ENCODE assay signal across 1 cellular context in the genomic region with DNA sequence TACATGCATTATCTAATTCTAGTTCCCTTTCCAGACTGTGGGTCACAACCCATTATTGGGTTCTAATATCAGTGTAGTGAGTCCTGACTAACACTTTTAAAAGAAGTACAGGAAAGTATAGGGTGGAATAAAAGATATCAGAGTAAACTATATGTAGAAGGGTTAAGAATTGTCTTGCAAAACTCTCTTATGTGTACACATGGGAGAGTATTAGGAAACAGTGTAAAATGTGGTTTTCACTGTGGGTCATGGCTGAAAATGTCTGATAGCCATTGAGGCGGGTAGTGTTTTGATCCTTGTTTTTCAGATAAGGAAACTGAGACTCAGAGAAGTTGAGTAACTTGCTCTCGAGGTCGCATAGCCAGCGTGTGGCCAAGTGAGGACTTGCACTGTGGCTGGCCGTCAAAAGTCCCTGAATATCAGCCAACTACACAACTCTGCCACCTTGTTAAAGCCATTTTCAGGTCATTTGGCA.
TF ChIP-seq lines count a peak whose summit lies in the region.

No MANE protein-coding gene starts in this region.

TF ChIP-seq in HepG2, 621 proteins besides CTCF, POLR2A, EP300 and RAD21 (continued from another document and continues in another):
- TF ChIP-seq, protein P1, sequence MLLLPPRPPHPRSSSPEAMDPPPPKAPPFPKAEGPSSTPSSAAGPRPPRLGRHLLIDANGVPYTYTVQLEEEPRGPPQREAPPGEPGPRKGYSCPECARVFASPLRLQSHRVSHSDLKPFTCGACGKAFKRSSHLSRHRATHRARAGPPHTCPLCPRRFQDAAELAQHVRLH (CRISPR knock-in tag; IDR thresholded peaks at IDR 0.05; ENCODE audit: borderline replicate concordance, low read depth): peak; percentile 21; the same call in 1 of the 2 replicates
- no peak for TF ChIP-seq ZSCAN21 (CRISPR knock-in tag; IDR thresholded peaks at IDR 0.05; ENCODE audit: borderline replicate concordance)
- no peak for TF ChIP-seq MED13 (CRISPR knock-in tag; IDR thresholded peaks at IDR 0.05)
- no peak; the same call in 1 of the 2 replicates for TF ChIP-seq SAP130 (CRISPR knock-in tag; IDR thresholded peaks at IDR 0.05; ENCODE audit: low read depth)
- TF ChIP-seq ZNF383 (CRISPR knock-in tag; IDR thresholded peaks at IDR 0.05; ENCODE audit: borderline replicate concordance): no peak
- TF ChIP-seq ETV5 (CRISPR knock-in tag; IDR thresholded peaks at IDR 0.05; ENCODE audit: borderline replicate concordance): no peak
- TF ChIP-seq, protein P2, sequence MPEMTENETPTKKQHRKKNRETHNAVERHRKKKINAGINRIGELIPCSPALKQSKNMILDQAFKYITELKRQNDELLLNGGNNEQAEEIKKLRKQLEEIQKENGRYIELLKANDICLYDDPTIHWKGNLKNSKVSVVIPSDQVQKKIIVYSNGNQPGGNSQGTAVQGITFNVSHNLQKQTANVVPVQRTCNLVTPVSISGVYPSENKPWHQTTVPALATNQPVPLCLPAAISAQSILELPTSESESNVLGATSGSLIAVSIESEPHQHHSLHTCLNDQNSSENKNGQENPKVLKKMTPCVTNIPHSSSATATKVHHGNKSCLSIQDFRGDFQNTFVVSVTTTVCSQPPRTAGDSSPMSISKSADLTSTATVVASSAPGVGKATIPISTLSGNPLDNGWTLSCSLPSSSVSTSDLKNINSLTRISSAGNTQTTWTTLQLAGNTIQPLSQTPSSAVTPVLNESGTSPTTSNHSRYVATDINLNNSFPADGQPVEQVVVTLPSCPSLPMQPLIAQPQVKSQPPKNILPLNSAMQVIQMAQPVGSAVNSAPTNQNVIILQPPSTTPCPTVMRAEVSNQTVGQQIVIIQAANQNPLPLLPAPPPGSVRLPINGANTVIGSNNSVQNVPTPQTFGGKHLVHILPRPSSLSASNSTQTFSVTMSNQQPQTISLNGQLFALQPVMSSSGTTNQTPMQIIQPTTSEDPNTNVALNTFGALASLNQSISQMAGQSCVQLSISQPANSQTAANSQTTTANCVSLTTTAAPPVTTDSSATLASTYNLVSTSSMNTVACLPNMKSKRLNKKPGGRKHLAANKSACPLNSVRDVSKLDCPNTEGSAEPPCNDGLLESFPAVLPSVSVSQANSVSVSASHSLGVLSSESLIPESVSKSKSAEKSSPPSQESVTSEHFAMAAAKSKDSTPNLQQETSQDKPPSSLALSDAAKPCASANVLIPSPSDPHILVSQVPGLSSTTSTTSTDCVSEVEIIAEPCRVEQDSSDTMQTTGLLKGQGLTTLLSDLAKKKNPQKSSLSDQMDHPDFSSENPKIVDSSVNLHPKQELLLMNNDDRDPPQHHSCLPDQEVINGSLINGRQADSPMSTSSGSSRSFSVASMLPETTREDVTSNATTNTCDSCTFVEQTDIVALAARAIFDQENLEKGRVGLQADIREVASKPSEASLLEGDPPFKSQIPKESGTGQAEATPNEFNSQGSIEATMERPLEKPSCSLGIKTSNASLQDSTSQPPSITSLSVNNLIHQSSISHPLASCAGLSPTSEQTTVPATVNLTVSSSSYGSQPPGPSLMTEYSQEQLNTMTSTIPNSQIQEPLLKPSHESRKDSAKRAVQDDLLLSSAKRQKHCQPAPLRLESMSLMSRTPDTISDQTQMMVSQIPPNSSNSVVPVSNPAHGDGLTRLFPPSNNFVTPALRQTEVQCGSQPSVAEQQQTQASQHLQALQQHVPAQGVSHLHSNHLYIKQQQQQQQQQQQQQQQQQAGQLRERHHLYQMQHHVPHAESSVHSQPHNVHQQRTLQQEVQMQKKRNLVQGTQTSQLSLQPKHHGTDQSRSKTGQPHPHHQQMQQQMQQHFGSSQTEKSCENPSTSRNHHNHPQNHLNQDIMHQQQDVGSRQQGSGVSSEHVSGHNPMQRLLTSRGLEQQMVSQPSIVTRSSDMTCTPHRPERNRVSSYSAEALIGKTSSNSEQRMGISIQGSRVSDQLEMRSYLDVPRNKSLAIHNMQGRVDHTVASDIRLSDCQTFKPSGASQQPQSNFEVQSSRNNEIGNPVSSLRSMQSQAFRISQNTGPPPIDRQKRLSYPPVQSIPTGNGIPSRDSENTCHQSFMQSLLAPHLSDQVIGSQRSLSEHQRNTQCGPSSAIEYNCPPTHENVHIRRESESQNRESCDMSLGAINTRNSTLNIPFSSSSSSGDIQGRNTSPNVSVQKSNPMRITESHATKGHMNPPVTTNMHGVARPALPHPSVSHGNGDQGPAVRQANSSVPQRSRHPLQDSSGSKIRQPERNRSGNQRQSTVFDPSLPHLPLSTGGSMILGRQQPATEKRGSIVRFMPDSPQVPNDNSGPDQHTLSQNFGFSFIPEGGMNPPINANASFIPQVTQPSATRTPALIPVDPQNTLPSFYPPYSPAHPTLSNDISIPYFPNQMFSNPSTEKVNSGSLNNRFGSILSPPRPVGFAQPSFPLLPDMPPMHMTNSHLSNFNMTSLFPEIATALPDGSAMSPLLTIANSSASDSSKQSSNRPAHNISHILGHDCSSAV (CRISPR knock-in tag; IDR thresholded peaks at IDR 0.05; ENCODE audit: borderline replicate concordance): no peak
- TF ChIP-seq, protein P3, sequence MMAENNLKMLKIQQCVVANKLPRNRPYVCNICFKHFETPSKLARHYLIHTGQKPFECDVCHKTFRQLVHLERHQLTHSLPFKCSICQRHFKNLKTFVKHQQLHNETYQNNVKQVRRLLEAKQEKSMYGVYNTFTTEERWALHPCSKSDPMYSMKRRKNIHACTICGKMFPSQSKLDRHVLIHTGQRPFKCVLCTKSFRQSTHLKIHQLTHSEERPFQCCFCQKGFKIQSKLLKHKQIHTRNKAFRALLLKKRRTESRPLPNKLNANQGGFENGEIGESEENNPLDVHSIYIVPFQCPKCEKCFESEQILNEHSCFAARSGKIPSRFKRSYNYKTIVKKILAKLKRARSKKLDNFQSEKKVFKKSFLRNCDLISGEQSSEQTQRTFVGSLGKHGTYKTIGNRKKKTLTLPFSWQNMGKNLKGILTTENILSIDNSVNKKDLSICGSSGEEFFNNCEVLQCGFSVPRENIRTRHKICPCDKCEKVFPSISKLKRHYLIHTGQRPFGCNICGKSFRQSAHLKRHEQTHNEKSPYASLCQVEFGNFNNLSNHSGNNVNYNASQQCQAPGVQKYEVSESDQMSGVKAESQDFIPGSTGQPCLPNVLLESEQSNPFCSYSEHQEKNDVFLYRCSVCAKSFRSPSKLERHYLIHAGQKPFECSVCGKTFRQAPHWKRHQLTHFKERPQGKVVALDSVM (CRISPR knock-in tag; IDR thresholded peaks at IDR 0.05): no peak
- TF ChIP-seq NFATC3 (CRISPR knock-in tag; IDR thresholded peaks at IDR 0.05): no peak
- TF ChIP-seq ZSCAN22 (CRISPR knock-in tag; IDR thresholded peaks at IDR 0.05): no peak
- TF ChIP-seq CENPX (CRISPR knock-in tag; IDR thresholded peaks at IDR 0.05): no peak
- TF ChIP-seq CHD4 (IDR thresholded peaks at IDR 0.05; ENCODE audit: borderline replicate concordance, low read length): 0 out of 2 replicates have a peak, but pooled peaks have one; percentile 53
- TF ChIP-seq, protein P4, sequence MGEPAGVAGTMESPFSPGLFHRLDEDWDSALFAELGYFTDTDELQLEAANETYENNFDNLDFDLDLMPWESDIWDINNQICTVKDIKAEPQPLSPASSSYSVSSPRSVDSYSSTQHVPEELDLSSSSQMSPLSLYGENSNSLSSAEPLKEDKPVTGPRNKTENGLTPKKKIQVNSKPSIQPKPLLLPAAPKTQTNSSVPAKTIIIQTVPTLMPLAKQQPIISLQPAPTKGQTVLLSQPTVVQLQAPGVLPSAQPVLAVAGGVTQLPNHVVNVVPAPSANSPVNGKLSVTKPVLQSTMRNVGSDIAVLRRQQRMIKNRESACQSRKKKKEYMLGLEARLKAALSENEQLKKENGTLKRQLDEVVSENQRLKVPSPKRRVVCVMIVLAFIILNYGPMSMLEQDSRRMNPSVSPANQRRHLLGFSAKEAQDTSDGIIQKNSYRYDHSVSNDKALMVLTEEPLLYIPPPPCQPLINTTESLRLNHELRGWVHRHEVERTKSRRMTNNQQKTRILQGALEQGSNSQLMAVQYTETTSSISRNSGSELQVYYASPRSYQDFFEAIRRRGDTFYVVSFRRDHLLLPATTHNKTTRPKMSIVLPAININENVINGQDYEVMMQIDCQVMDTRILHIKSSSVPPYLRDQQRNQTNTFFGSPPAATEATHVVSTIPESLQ (CRISPR knock-in tag; conservative IDR thresholded peaks at IDR 0.05): no peak
- TF ChIP-seq KLF11 (CRISPR knock-in tag; IDR thresholded peaks at IDR 0.05): no peak
- no peak for TF ChIP-seq ZFP36L1 (CRISPR knock-in tag; IDR thresholded peaks at IDR 0.05)
- TF ChIP-seq YY1 (IDR thresholded peaks at IDR 0.05; ENCODE audit: insufficient read depth, insufficient replicate concordance, low read depth, low read length): no peak
- peak; percentile 31; the same call in 1 of the 2 replicates for TF ChIP-seq SOX5 (CRISPR knock-in tag; IDR thresholded peaks at IDR 0.05; ENCODE audit: borderline replicate concordance)
- no peak; the same call in 1 of the 2 replicates for TF ChIP-seq GATAD1 (CRISPR knock-in tag; IDR thresholded peaks at IDR 0.05)
- no peak for TF ChIP-seq TRIM24 (CRISPR knock-in tag; IDR thresholded peaks at IDR 0.05)
- no peak for TF ChIP-seq TEAD2 (CRISPR knock-in tag; IDR thresholded peaks at IDR 0.05)
- TF ChIP-seq ZNF644 (CRISPR knock-in tag; IDR thresholded peaks at IDR 0.05; ENCODE audit: low read depth): peak; percentile 67; the same call in 1 of the 2 replicates
- TF ChIP-seq ZNF20 (CRISPR knock-in tag; IDR thresholded peaks at IDR 0.05): no peak
- TF ChIP-seq, protein P5, sequence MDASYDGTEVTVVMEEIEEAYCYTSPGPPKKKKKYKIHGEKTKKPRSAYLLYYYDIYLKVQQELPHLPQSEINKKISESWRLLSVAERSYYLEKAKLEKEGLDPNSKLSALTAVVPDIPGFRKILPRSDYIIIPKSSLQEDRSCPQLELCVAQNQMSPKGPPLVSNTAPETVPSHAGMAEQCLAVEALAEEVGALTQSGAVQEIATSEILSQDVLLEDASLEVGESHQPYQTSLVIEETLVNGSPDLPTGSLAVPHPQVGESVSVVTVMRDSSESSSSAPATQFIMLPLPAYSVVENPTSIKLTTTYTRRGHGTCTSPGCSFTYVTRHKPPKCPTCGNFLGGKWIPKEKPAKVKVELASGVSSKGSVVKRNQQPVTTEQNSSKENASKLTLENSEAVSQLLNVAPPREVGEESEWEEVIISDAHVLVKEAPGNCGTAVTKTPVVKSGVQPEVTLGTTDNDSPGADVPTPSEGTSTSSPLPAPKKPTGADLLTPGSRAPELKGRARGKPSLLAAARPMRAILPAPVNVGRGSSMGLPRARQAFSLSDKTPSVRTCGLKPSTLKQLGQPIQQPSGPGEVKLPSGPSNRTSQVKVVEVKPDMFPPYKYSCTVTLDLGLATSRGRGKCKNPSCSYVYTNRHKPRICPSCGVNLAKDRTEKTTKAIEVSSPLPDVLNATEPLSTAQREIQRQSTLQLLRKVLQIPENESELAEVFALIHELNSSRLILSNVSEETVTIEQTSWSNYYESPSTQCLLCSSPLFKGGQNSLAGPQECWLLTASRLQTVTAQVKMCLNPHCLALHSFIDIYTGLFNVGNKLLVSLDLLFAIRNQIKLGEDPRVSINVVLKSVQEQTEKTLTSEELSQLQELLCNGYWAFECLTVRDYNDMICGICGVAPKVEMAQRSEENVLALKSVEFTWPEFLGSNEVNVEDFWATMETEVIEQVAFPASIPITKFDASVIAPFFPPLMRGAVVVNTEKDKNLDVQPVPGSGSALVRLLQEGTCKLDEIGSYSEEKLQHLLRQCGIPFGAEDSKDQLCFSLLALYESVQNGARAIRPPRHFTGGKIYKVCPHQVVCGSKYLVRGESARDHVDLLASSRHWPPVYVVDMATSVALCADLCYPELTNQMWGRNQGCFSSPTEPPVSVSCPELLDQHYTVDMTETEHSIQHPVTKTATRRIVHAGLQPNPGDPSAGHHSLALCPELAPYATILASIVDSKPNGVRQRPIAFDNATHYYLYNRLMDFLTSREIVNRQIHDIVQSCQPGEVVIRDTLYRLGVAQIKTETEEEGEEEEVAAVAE (CRISPR knock-in tag; IDR thresholded peaks at IDR 0.05; ENCODE audit: borderline replicate concordance): 0 out of 2 replicates have a peak, but pooled peaks have one; percentile 27
- TF ChIP-seq ATAD3A (CRISPR knock-in tag; IDR thresholded peaks at IDR 0.05): no peak
- no peak for TF ChIP-seq WIZ (CRISPR knock-in tag; IDR thresholded peaks at IDR 0.05)
- TF ChIP-seq BRD4 (CRISPR knock-in tag; IDR thresholded peaks at IDR 0.05): no peak
- TF ChIP-seq ZFP37 (CRISPR knock-in tag; IDR thresholded peaks at IDR 0.05; ENCODE audit: borderline replicate concordance): no peak
- TF ChIP-seq NFIC (IDR thresholded peaks at IDR 0.05; ENCODE audit: low read length): peak; percentile 65
- peak; percentile 67; the same call in 1 of the 2 replicates for TF ChIP-seq TCF7L2 (IDR thresholded peaks at IDR 0.05; ENCODE audit: low read depth, low read length)
- no peak for TF ChIP-seq ZNF138 (CRISPR knock-in tag; IDR thresholded peaks at IDR 0.05; ENCODE audit: low read depth)
- no peak for TF ChIP-seq SCMH1 (CRISPR knock-in tag; IDR thresholded peaks at IDR 0.05; ENCODE audit: borderline replicate concordance)
- TF ChIP-seq, protein P6, sequence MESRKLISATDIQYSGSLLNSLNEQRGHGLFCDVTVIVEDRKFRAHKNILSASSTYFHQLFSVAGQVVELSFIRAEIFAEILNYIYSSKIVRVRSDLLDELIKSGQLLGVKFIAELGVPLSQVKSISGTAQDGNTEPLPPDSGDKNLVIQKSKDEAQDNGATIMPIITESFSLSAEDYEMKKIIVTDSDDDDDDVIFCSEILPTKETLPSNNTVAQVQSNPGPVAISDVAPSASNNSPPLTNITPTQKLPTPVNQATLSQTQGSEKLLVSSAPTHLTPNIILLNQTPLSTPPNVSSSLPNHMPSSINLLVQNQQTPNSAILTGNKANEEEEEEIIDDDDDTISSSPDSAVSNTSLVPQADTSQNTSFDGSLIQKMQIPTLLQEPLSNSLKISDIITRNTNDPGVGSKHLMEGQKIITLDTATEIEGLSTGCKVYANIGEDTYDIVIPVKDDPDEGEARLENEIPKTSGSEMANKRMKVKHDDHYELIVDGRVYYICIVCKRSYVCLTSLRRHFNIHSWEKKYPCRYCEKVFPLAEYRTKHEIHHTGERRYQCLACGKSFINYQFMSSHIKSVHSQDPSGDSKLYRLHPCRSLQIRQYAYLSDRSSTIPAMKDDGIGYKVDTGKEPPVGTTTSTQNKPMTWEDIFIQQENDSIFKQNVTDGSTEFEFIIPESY (CRISPR knock-in tag; IDR thresholded peaks at IDR 0.05): no peak
- no peak for TF ChIP-seq ZFP90 (CRISPR knock-in tag; IDR thresholded peaks at IDR 0.05; ENCODE audit: borderline replicate concordance)
- no peak for TF ChIP-seq ZNF253 (CRISPR knock-in tag; IDR thresholded peaks at IDR 0.05; ENCODE audit: borderline replicate concordance)
- TF ChIP-seq EED (CRISPR knock-in tag; IDR thresholded peaks at IDR 0.05): no peak
- no peak for TF ChIP-seq ATF7-NPFF (CRISPR knock-in tag; IDR thresholded peaks at IDR 0.05; ENCODE audit: low read depth)
- TF ChIP-seq PHF8 (CRISPR knock-in tag; IDR thresholded peaks at IDR 0.05): no peak
- TF ChIP-seq ZKSCAN8 (CRISPR knock-in tag; IDR thresholded peaks at IDR 0.05; ENCODE audit: borderline replicate concordance): no peak
- no peak for TF ChIP-seq ZNF232 (CRISPR knock-in tag; IDR thresholded peaks at IDR 0.05; ENCODE audit: borderline replicate concordance)
- TF ChIP-seq KAT2B (IDR thresholded peaks at IDR 0.05; ENCODE audit: borderline replicate concordance, low read depth, low read length): no peak
- TF ChIP-seq EHMT2 (IDR thresholded peaks at IDR 0.05; ENCODE audit: borderline replicate concordance, low read depth, low read length): no peak; the same call in 1 of the 2 replicates
- TF ChIP-seq, protein P7, sequence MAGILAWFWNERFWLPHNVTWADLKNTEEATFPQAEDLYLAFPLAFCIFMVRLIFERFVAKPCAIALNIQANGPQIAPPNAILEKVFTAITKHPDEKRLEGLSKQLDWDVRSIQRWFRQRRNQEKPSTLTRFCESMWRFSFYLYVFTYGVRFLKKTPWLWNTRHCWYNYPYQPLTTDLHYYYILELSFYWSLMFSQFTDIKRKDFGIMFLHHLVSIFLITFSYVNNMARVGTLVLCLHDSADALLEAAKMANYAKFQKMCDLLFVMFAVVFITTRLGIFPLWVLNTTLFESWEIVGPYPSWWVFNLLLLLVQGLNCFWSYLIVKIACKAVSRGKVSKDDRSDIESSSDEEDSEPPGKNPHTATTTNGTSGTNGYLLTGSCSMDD (CRISPR knock-in tag; IDR thresholded peaks at IDR 0.05): no peak
